ENCODE assay signal across 14 cellular contexts in genomic region chr11:67432655-67433349, GRCh38. TPM values are rescaled to one million over a fixed set of nuclear protein-coding genes. Genes with fewer than 3 reads are reported as not detected.
DNase-seq lines count a peak whose midpoint lies in the region; ATAC-seq lines count a peak whose summit lies in the region.
"Had no signal": no experiment of that assay in that cellular context is flagged by ENCODE, and none has a peak within 500 bp of the region (broad histone marks: within the 10 kb centered on the region; RNA-seq: fewer than 3 reads in every experiment).

No MANE protein-coding gene starts in this region.

- no peaks in the 10 kb centered on the region for H3K27me3 Mint-ChIP-seq in CD4-positive, alpha-beta memory T cell
- H3K27me3 Mint-ChIP-seq in central memory CD8-positive, alpha-beta T cell: no peaks in the 10 kb centered on the region

- H3K9me3 Mint-ChIP-seq in CD4-positive, alpha-beta memory T cell: peaks cover 0 to 7% (median 0%) of the 10 kb centered on the region in 8 donors
- H3K9me3 Mint-ChIP-seq in central memory CD8-positive, alpha-beta T cell: no peaks in the 10 kb centered on the region
- H3K9me3 Mint-ChIP-seq: neural progenitor cell had no signal

- H3K9me2 ChIP-seq in Karpas-422 (replicated peaks; ENCODE audit: insufficient read depth, low read length): no peaks in the 10 kb centered on the region

- no peak for DNase-seq in CD4-positive, alpha-beta memory T cell
- DNase-seq in Karpas-422 (no peak), putamen (ENCODE audit: low spot score) (no peak)
- no peak for DNase-seq in central memory CD8-positive, alpha-beta T cell (ENCODE audit: low spot score in 2 of 2)
- DNase-seq: activated CD4-positive, alpha-beta T cell treated with anti-CD3 and anti-CD28 coated beads for 1 hour; adrenal gland; esophagus squamous epithelium; HCEC 1CT; left ventricle myocardium inferior had no signal

- H3K27me3 ChIP-seq in CD4-positive, alpha-beta memory T cell (ENCODE audit: insufficient read depth, low read length): no peaks in the 10 kb centered on the region
- no peaks in the 10 kb centered on the region for H3K27me3 ChIP-seq in Karpas-422 (ENCODE audit: low read length)
- H3K27me3 ChIP-seq: adrenal gland, esophagus squamous epithelium, neural progenitor cell had no signal

- H3K9me3 ChIP-seq in CD4-positive, alpha-beta memory T cell (ENCODE audit: control insufficient read depth in 1 of 2, low read length in 2 of 2): no peaks in the 10 kb centered on the region
- H3K9me3 ChIP-seq in Karpas-422 (ENCODE audit: low read length): no peaks in the 10 kb centered on the region
- H3K9me3 ChIP-seq: adrenal gland, esophagus squamous epithelium, left ventricle myocardium inferior had no signal

- peak overlapping the region in 2 of 8 donors; percentile 6 to 63 for H3K4me3 Mint-ChIP-seq in CD4-positive, alpha-beta memory T cell
- H3K4me3 Mint-ChIP-seq in central memory CD8-positive, alpha-beta T cell: peak overlapping the region; percentile 96

- H3K4me3 ChIP-seq in CD4-positive, alpha-beta memory T cell (ENCODE audit: low read length in 2 of 2): no peak overlapping the region
- H3K4me3 ChIP-seq in Karpas-422 (ENCODE audit: low read length): no peak overlapping the region
- H3K4me3 ChIP-seq: adrenal gland, esophagus squamous epithelium, left ventricle myocardium inferior, neural progenitor cell, SK-N-MC had no signal

- H3K36me3 Mint-ChIP-seq in CD4-positive, alpha-beta memory T cell: peaks cover 17 to 42% of the 10 kb centered on the region in 2 donors
- H3K36me3 Mint-ChIP-seq in central memory CD8-positive, alpha-beta T cell (ENCODE audit: insufficient read depth): peaks cover 63% of the 10 kb centered on the region

- peaks cover 38% of the 10 kb centered on the region for H3K36me3 ChIP-seq in CD4-positive, alpha-beta memory T cell (ENCODE audit: insufficient read depth, low read length)
- H3K36me3 ChIP-seq in Karpas-422 (ENCODE audit: insufficient read depth, low read length): peaks cover 5% of the 10 kb centered on the region; the same call in 1 of the 2 replicates
- H3K36me3 ChIP-seq: neural progenitor cell had no signal

- peaks cover 75% of the 10 kb centered on the region for H3K4me1 ChIP-seq in CD4-positive, alpha-beta memory T cell (ENCODE audit: insufficient read depth, low read length)
- peaks cover 56% of the 10 kb centered on the region for H3K4me1 ChIP-seq in Karpas-422 (ENCODE audit: low read length)

- peaks cover 26 to 68% (median 47%) of the 10 kb centered on the region in 4 donors for H3K4me1 Mint-ChIP-seq in CD4-positive, alpha-beta memory T cell
- peaks cover 54% of the 10 kb centered on the region for H3K4me1 Mint-ChIP-seq in central memory CD8-positive, alpha-beta T cell

- H2AFZ ChIP-seq in Karpas-422 (ENCODE audit: low read length): no peak overlapping the region
- H2AFZ ChIP-seq: neural progenitor cell had no signal

- H3K9ac ChIP-seq in Karpas-422 (ENCODE audit: low read length): peak overlapping the region; percentile 95; the same call in 1 of the 2 replicates
- H3K9ac ChIP-seq: neural progenitor cell had no signal

- ATAC-seq in central memory CD8-positive, alpha-beta T cell (replicated peaks; ENCODE audit: extremely low read depth, poor library complexity, severe bottlenecking): no peak
- ATAC-seq in GM18907 (IDR thresholded peaks at IDR 0.05; ENCODE audit: unreplicated experiment): no peak
- no peak for ATAC-seq in GM19035 (IDR thresholded peaks at IDR 0.05; ENCODE audit: unreplicated experiment)

- H3K4me2 ChIP-seq in Karpas-422 (ENCODE audit: low read depth, low read length, poor library complexity, severe bottlenecking): peak overlapping the region; percentile 73
- H3K4me2 ChIP-seq: neural progenitor cell had no signal

- H4K20me1 ChIP-seq in Karpas-422 (ENCODE audit: insufficient read depth, low read depth, low read length): peaks cover 7% of the 10 kb centered on the region; the same call in 1 of the 2 replicates

- CTCF ChIA-PET in CD4-positive, alpha-beta memory T cell (lab: Charles Lee; ENCODE audit: partially characterized antibody): interaction anchor here (1.4 kb wide), 1 partner anchor 39 kb away, joined by 3 read pairs; no protein-coding TSS in a partner anchor

- peak overlapping the region; percentile 78 for H3K27ac ChIP-seq in CD4-positive, alpha-beta memory T cell (ENCODE audit: low read depth, low read length)
- H3K27ac ChIP-seq in Karpas-422 (ENCODE audit: low read length): peak overlapping the region; percentile 100
- H3K27ac ChIP-seq: adrenal gland, left ventricle myocardium inferior, neural progenitor cell, SK-N-MC had no signal

- POLR2A ChIA-PET in CD4-positive, alpha-beta memory T cell (lab: Charles Lee; ENCODE audit: partially characterized antibody): interaction anchor here (0.6 to 31.8 kb wide), 8 partner anchors 14 to 82 kb away, joined by 3 to 2262 read pairs (median 142); partner anchors contain the start of genes AIP, CABP4, CARNS1 and CORO1B

- H3K79me2 ChIP-seq in Karpas-422 (ENCODE audit: low read length): peaks cover 30% of the 10 kb centered on the region

- intact Hi-C loops in CD4-positive, alpha-beta memory T cell (cut with micrococcal nuclease): no loop called here

- peak overlapping the region in 3 of 7 donors; percentile 61 to 83 (median 68) for H3K27ac Mint-ChIP-seq in CD4-positive, alpha-beta memory T cell
- H3K27ac Mint-ChIP-seq in central memory CD8-positive, alpha-beta T cell (ENCODE audit: low read depth): peak overlapping the region; percentile 62

RNA-seq across cellular contexts. Expression of gene RPS6KB2, which starts 4.5 kb away (rescaled TPM):
- total RNA-seq in CD4-positive, alpha-beta memory T cell: 10 to 100 TPM; 78.1 to 79.9 TPM
- 10 to 100 TPM; 55.2 to 58.3 TPM for polyA plus RNA-seq in CD4-positive, alpha-beta memory T cell
- total RNA-seq in Karpas-422 (2014; rRNA removed; shearing (Covaris generic); ENCODE audit: low replicate concordance): 48.9 and 83.6 TPM in 2 replicates

RNA-seq across cellular contexts. Expression of gene PTPRCAP, which starts 4.7 kb away (rescaled TPM):
- total RNA-seq in CD4-positive, alpha-beta memory T cell: 100 to 1,000 TPM; 208 to 228 TPM
- 100 to 1,000 TPM; 613 TPM for polyA plus RNA-seq in CD4-positive, alpha-beta memory T cell
- total RNA-seq in Karpas-422 (2014; rRNA removed; shearing (Covaris generic); ENCODE audit: low replicate concordance): 161 and 348 TPM in 2 replicates
- total RNA-seq: temporal lobe had no signal

RNA-seq across cellular contexts. Expression of gene CORO1B, which starts 10.5 kb away (rescaled TPM):
- total RNA-seq in CD4-positive, alpha-beta memory T cell: 10 to 100 TPM; 22.7 to 23.2 TPM
- polyA plus RNA-seq in CD4-positive, alpha-beta memory T cell: 10 to 100 TPM; 79.1 to 92.2 TPM
- total RNA-seq in Karpas-422 (2014; rRNA removed; shearing (Covaris generic); ENCODE audit: low replicate concordance): 15.5 and 40.6 TPM in 2 replicates

RNA-seq across cellular contexts. Expression of gene CARNS1, which starts 17.3 kb away (rescaled TPM):
- total RNA-seq in CD4-positive, alpha-beta memory T cell: 1 to 10 TPM; 2.3 to 3.3 TPM
- polyA plus RNA-seq in CD4-positive, alpha-beta memory T cell: under 1 TPM; 0.45 to 0.81 TPM
- 0.18 TPM in 1 of 2 replicates, not detected in the other for total RNA-seq in Karpas-422 (2014; rRNA removed; shearing (Covaris generic); ENCODE audit: low replicate concordance)

RNA-seq across cellular contexts. Expression of gene GPR152, which starts 19.7 kb away (rescaled TPM):
- total RNA-seq in CD4-positive, alpha-beta memory T cell: not detected
- 1 to 10 TPM in 1 of 2 donors, under 1 TPM in 1; 0.35 to 1.7 TPM for polyA plus RNA-seq in CD4-positive, alpha-beta memory T cell
- total RNA-seq in Karpas-422 (2014; rRNA removed; shearing (Covaris generic); ENCODE audit: low replicate concordance): not detected in 2 replicates
- total RNA-seq: esophagus squamous epithelium, left ventricle myocardium inferior, temporal lobe had no signal
- polyA plus RNA-seq: adrenal gland had no signal
